11 cellular contexts compared by ENCODE assay signal in genomic region chr17:82400206-82400605, GRCh38. TPM values are rescaled to one million over a fixed set of nuclear protein-coding genes. Genes with fewer than 3 reads are reported as not detected.
DNase-seq lines count a peak whose midpoint lies in the region.
"Had no signal": no experiment of that assay in that cellular context is flagged by ENCODE, and none has a peak within 500 bp of the region (broad histone marks: within the 10 kb centered on the region; RNA-seq: fewer than 3 reads in every experiment).

No MANE protein-coding gene starts in this region.

- peak overlapping the region; percentile 59 for H3K4me2 ChIP-seq in skeletal muscle satellite cell (ENCODE audit: low read length)

- H3K4me3 ChIP-seq in NT2/D1 (ENCODE audit: insufficient read length, low read depth) (no peak overlapping the region), skeletal muscle satellite cell (ENCODE audit: low read length) (no peak overlapping the region)
- H3K4me3 ChIP-seq: right lobe of liver had no signal

- in situ Hi-C loops in KBM-7 (cut with MboI; ENCODE audit: low pct_unique_long_range_greater_than_20kb, low sequenced_read_pairs): no loop called here

- DNase-seq in KBM-7 (peak; percentile 46), NT2/D1 (ENCODE audit: low read depth, low spot score) (no peak), fibroblast of gingiva (ENCODE audit: low read depth) (peak; percentile 36), NCI-H2196 (lab: John Stamatoyannopoulos, UW; ENCODE audit: unreplicated experiment) (no peak), NCI-H1436 (lab: John Stamatoyannopoulos, UW) (no peak)
- DNase-seq in activated T-cell treated with anti-CD3 and anti-CD28 coated beads, Interleukin-2, amount 50 U/mL, for 48 hours: no peak
- DNase-seq: Caco-2 had no signal

- peaks cover 34% of the 10 kb centered on the region for H3K36me3 ChIP-seq in NT2/D1 (ENCODE audit: insufficient read depth, insufficient read length, low read length)
- peaks cover 3% of the 10 kb centered on the region for H3K36me3 ChIP-seq in skeletal muscle satellite cell (ENCODE audit: insufficient read depth, low read length)
- H3K36me3 ChIP-seq: right lobe of liver had no signal

- no peaks in the 10 kb centered on the region for H3K9me3 ChIP-seq in NT2/D1 (ENCODE audit: insufficient read depth, low read length)
- H3K9me3 ChIP-seq in skeletal muscle satellite cell (replicated peaks; ENCODE audit: low read length): no peaks in the 10 kb centered on the region
- H3K9me3 ChIP-seq: Caco-2, right lobe of liver had no signal

- H3K27me3 ChIP-seq in NT2/D1 (ENCODE audit: insufficient read depth, insufficient read length) (no peaks in the 10 kb centered on the region), skeletal muscle satellite cell (ENCODE audit: control insufficient read depth, insufficient read depth, low read length) (no peaks in the 10 kb centered on the region)
- H3K27me3 ChIP-seq: right lobe of liver had no signal

- H3K9ac ChIP-seq in NT2/D1 (ENCODE audit: insufficient read length, low read depth) (peak overlapping the region; percentile 15), skeletal muscle satellite cell (ENCODE audit: low read depth, low read length) (no peak overlapping the region)

- H3K4me1 ChIP-seq in NT2/D1 (ENCODE audit: insufficient read depth, insufficient read length) (no peaks in the 10 kb centered on the region), skeletal muscle satellite cell (ENCODE audit: control insufficient read depth, insufficient read depth, low read length) (peaks cover 45% of the 10 kb centered on the region)

RNA-seq across cellular contexts. Expression of gene HEXD, which starts 17.9 kb away (rescaled TPM):
- total RNA-seq in skeletal muscle satellite cell (2012; rRNA removed): 4.8 and 6.6 TPM in 2 replicates

RNA-seq across cellular contexts. Expression of gene OGFOD3, which starts 18.2 kb away (rescaled TPM):
- total RNA-seq in skeletal muscle satellite cell (2012; rRNA removed): 23.6 and 28.4 TPM in 2 replicates

RNA-seq across cellular contexts. Expression of gene UTS2R, which starts 28.6 kb away (rescaled TPM):
- 1.5 TPM in 1 of 2 replicates, not detected in the other for total RNA-seq in skeletal muscle satellite cell (2012; rRNA removed)
- total RNA-seq: frontal cortex, kidney epithelial cell, right lobe of liver had no signal

RNA-seq across cellular contexts. Expression of gene TEX19, which starts 41.2 kb away (rescaled TPM):
- total RNA-seq in skeletal muscle satellite cell (2012; rRNA removed): 0.25 TPM in 1 of 2 replicates, not detected in the other
- total RNA-seq: frontal cortex, kidney epithelial cell, right lobe of liver had no signal

RNA-seq across cellular contexts. Expression of gene CYBC1, which starts 50.3 kb away (rescaled TPM):
- 50.5 and 54.2 TPM in 2 replicates for total RNA-seq in skeletal muscle satellite cell (2012; rRNA removed)

Comparison
In these comparisons a context has a peak if more than half of its experiments do, and no peak if none do; other contexts are left out.
1. DNase-seq: peak in KBM-7 (single experiment) and fibroblast of gingiva (single experiment); none in NT2/D1 (single experiment), NCI-H2196 (single experiment), NCI-H1436 (single experiment) and activated T-cell treated with anti-CD3 and anti-CD28 coated beads, Interleukin-2, amount 50 U/mL, for 48 hours (0 of 2).